1 cellular context compared by ENCODE assay signal in the genomic region with DNA sequence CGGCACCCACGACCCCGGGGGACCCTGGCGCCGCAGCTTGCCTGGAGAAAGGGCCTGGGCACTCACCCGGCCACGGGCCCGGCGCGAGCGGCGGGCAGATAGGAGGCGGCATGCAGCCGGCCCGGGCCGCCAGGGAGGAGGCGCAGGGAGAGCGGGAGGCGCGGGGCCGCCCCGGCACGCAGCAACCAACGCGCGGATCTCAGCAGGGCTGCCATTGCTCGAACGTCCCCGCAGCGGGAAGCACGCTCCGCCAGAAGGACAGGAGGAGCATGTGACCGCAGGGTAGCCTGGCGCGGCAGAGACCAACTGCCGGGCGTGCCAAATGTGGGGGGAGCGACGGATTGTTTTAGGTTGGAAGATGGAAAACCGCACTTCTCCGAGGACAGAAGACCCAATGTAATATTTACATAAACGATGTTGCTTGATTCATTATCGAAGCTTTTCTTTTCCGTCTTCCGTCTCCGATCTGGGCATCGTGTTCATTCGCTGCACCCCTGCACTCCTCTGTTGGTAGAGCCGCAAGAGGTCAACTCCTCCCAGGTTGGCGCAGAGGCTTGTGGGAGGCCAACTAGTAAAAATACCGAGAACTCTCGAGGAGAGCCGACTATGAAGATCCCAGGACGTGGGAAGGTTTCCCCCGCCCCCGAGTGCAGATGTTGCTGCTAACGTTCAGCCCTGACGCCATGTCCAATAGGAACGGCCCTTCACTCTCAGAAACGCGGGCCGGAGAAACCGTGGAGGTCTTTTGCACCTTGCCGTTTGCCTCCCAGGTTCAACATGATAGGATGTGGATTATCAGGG.
TF ChIP-seq lines count a peak whose summit lies in the region.

Gene LRPPRC, minus strand, starts transcription at position 257 of the 801 bp plus-strand sequence. Its CDS starts 42 bp downstream, at position 215.

TF ChIP-seq in H1, 55 proteins besides CTCF, POLR2A, EP300 and RAD21 (continues in another document):
- TF ChIP-seq GABPA (IDR thresholded peaks at IDR 0.05; ENCODE audit: borderline replicate concordance, insufficient read depth, low read length) (no peak), KDM1A (IDR thresholded peaks at IDR 0.05; ENCODE audit: borderline replicate concordance, low read length) (no peak), RBBP5 (IDR thresholded peaks at IDR 0.05; ENCODE audit: borderline replicate concordance, low read depth, low read length) (no peak; the same call in 1 of the 2 replicates), ZNF274 (IDR thresholded peaks at IDR 0.05; ENCODE audit: borderline replicate concordance, extremely low read depth, low read length) (no peak), SUZ12 (IDR thresholded peaks at IDR 0.05; ENCODE audit: low read length) (no peak), SIRT6 (IDR thresholded peaks at IDR 0.05; ENCODE audit: low read length) (no peak), PHF8 (conservative IDR thresholded peaks at IDR 0.05; ENCODE audit: low read depth, low read length) (peak; percentile 88), KDM5A (IDR thresholded peaks at IDR 0.05; ENCODE audit: low read length) (peak; percentile 60), SIN3A (conservative IDR thresholded peaks at IDR 0.05 in 1 of 2, IDR thresholded peaks at IDR 0.05 in 1 of 2; ENCODE audit: low read depth in 1 of 2, low read length in 2 of 2) (peak in 1 of 2 experiments; percentile 74; a peak in 2 of 4 replicates), SRF (IDR thresholded peaks at IDR 0.05; ENCODE audit: low read depth, low read length) (no peak), RNF2 (IDR thresholded peaks at IDR 0.05; ENCODE audit: borderline replicate concordance, low read depth, low read length, missing control alignments, poor library complexity, severe bottlenecking) (no peak), GTF2F1 (IDR thresholded peaks at IDR 0.05; ENCODE audit: borderline replicate concordance, low read depth, low read length) (peak; percentile 85), NANOG (IDR thresholded peaks at IDR 0.05; ENCODE audit: insufficient read depth, low read depth, low read length, poor library complexity, severe bottlenecking) (peak; percentile 9), HDAC2 (IDR thresholded peaks at IDR 0.05; ENCODE audit: borderline replicate concordance in 1 of 2, low read depth in 2 of 2, low read length in 2 of 2) (peak; percentile 56 to 60; a peak in 2 of 4 replicates), NRF1 (IDR thresholded peaks at IDR 0.05; ENCODE audit: low read depth, low read length) (no peak), KDM4A (IDR thresholded peaks at IDR 0.05; ENCODE audit: low read depth, low read length, severe bottlenecking) (no peak), USF2 (IDR thresholded peaks at IDR 0.05; ENCODE audit: low read length) (peak; percentile 75), CBX8 (IDR thresholded peaks at IDR 0.05; ENCODE audit: borderline replicate concordance, low read depth, low read length) (no peak), SAP30 (IDR thresholded peaks at IDR 0.05; ENCODE audit: insufficient read depth, insufficient replicate concordance, low read length) (no peak), SP1 (IDR thresholded peaks at IDR 0.05; ENCODE audit: low read depth, low read length) (peak; percentile 82), EZH2 (IDR thresholded peaks at IDR 0.05; ENCODE audit: low read depth, low read length, severe bottlenecking) (no peak), MAFK (IDR thresholded peaks at IDR 0.05; ENCODE audit: low read depth, low read length) (no peak), BCL11A (IDR thresholded peaks at IDR 0.05; ENCODE audit: low read depth in 2 of 2, low read length in 2 of 2) (no peak), TBP (IDR thresholded peaks at IDR 0.05; ENCODE audit: low read depth, low read length) (peak; percentile 84), TCF12 (IDR thresholded peaks at IDR 0.05; ENCODE audit: low read depth, low read length) (no peak), CHD1 (IDR thresholded peaks at IDR 0.05; ENCODE audit: low read depth, low read length) (peak; percentile 96), FOSL1 (IDR thresholded peaks at IDR 0.05; ENCODE audit: insufficient read depth, low read depth, low read length) (no peak), CBX5 (IDR thresholded peaks at IDR 0.05; ENCODE audit: low read depth, low read length) (no peak), EGR1 (IDR thresholded peaks at IDR 0.05; ENCODE audit: borderline replicate concordance, low read depth, low read length) (peak; percentile 79; the same call in 1 of the 2 replicates), RXRA (IDR thresholded peaks at IDR 0.05; ENCODE audit: insufficient read depth, low read depth, low read length) (no peak), JUND (IDR thresholded peaks at IDR 0.05; ENCODE audit: low read length) (peak; percentile 97), CTBP2 (IDR thresholded peaks at IDR 0.05; ENCODE audit: borderline replicate concordance, insufficient read depth, insufficient read length, low read length) (no peak), POLR2AphosphoS5 (IDR thresholded peaks at IDR 0.05; ENCODE audit: low read depth, low read length) (peak; percentile 87), BRCA1 (IDR thresholded peaks at IDR 0.05; ENCODE audit: low read depth, low read length) (no peak; the same call in 1 of the 2 replicates), SIX5 (IDR thresholded peaks at IDR 0.05; ENCODE audit: low read depth, low read length) (peak; percentile 45), RFX5 (IDR thresholded peaks at IDR 0.05; ENCODE audit: borderline replicate concordance, low read depth, low read length) (no peak), CHD7 (IDR thresholded peaks at IDR 0.05; ENCODE audit: insufficient replicate concordance, low read length) (no peak), JUN (IDR thresholded peaks at IDR 0.05; ENCODE audit: low read depth, low read length) (no peak), TEAD4 (IDR thresholded peaks at IDR 0.05; ENCODE audit: low read depth, low read length) (0 out of 2 replicates have a peak, but pooled peaks have one; percentile 49), BACH1 (IDR thresholded peaks at IDR 0.05; ENCODE audit: low read length) (peak; percentile 42; the same call in 1 of the 2 replicates), TAF7 (optimal IDR thresholded peaks at IDR 0.05; ENCODE audit: borderline replicate concordance, low read depth, low read length) (peak; percentile 95), CREB1 (IDR thresholded peaks at IDR 0.05) (peak; percentile 35; the same call in 1 of the 2 replicates), SP2 (IDR thresholded peaks at IDR 0.05; ENCODE audit: low read length) (no peak), ASH2L (IDR thresholded peaks at IDR 0.05; ENCODE audit: low read length) (peak; percentile 76), HDAC6 (IDR thresholded peaks at IDR 0.05; ENCODE audit: low read depth, low read length) (no peak), SP4 (IDR thresholded peaks at IDR 0.05; ENCODE audit: low read length) (peak; percentile 59; the same call in 1 of the 2 replicates), YY1 (IDR thresholded peaks at IDR 0.05; ENCODE audit: low read depth, low read length) (peak; percentile 83; the same call in 1 of the 2 replicates), ATF3 (IDR thresholded peaks at IDR 0.05; ENCODE audit: insufficient read depth, low read depth, low read length) (0 out of 2 replicates have a peak, but pooled peaks have one; percentile 34), CEBPB (IDR thresholded peaks at IDR 0.05; ENCODE audit: low read depth, low read length) (no peak), POU5F1 (IDR thresholded peaks at IDR 0.05; ENCODE audit: low read depth, low read length) (no peak), CHD2 (IDR thresholded peaks at IDR 0.05; ENCODE audit: low read length) (no peak)
- TF ChIP-seq, protein P1, sequence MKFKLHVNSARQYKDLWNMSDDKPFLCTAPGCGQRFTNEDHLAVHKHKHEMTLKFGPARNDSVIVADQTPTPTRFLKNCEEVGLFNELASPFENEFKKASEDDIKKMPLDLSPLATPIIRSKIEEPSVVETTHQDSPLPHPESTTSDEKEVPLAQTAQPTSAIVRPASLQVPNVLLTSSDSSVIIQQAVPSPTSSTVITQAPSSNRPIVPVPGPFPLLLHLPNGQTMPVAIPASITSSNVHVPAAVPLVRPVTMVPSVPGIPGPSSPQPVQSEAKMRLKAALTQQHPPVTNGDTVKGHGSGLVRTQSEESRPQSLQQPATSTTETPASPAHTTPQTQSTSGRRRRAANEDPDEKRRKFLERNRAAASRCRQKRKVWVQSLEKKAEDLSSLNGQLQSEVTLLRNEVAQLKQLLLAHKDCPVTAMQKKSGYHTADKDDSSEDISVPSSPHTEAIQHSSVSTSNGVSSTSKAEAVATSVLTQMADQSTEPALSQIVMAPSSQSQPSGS (IDR thresholded peaks at IDR 0.05; ENCODE audit: low read length), result no peak
- TF ChIP-seq, protein P2, sequence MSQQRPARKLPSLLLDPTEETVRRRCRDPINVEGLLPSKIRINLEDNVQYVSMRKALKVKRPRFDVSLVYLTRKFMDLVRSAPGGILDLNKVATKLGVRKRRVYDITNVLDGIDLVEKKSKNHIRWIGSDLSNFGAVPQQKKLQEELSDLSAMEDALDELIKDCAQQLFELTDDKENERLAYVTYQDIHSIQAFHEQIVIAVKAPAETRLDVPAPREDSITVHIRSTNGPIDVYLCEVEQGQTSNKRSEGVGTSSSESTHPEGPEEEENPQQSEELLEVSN (IDR thresholded peaks at IDR 0.05), result peak; percentile 38
- TF ChIP-seq, protein P3, sequence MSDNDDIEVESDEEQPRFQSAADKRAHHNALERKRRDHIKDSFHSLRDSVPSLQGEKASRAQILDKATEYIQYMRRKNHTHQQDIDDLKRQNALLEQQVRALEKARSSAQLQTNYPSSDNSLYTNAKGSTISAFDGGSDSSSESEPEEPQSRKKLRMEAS (IDR thresholded peaks at IDR 0.05), result peak; percentile 89
